1 cellular context compared by ENCODE assay signal in genomic region chr3:126179825-126180476, GRCh38.
TF ChIP-seq lines count a peak whose summit lies in the region.

No MANE protein-coding gene starts in this region.

TF ChIP-seq in HepG2, 621 proteins besides CTCF, POLR2A, EP300 and RAD21 (continued from another document):
- TF ChIP-seq ZBED4 (CRISPR knock-in tag; IDR thresholded peaks at IDR 0.05; ENCODE audit: borderline replicate concordance) (peak; percentile 34; the same call in 1 of the 2 replicates), USF2 (IDR thresholded peaks at IDR 0.05; ENCODE audit: low read depth, low read length) (0 out of 2 replicates have a peak, but pooled peaks have one; percentile 5), USF2 (CRISPR knock-in tag; IDR thresholded peaks at IDR 0.05; ENCODE audit: borderline replicate concordance) (no peak), XRCC5 (optimal IDR thresholded peaks at IDR 0.05; ENCODE audit: low read length) (peak; percentile 12), ZNF335 (CRISPR knock-in tag; IDR thresholded peaks at IDR 0.05) (0 out of 2 replicates have a peak, but pooled peaks have one; percentile 41), SIN3A (IDR thresholded peaks at IDR 0.05; ENCODE audit: borderline replicate concordance, low read depth, low read length) (peak; percentile 62; the same call in 1 of the 2 replicates), HNRNPLL (IDR thresholded peaks at IDR 0.05; ENCODE audit: low read depth, low read length, poor library complexity, severe bottlenecking) (peak; percentile 82), ZNF451 (CRISPR knock-in tag; IDR thresholded peaks at IDR 0.05) (0 out of 2 replicates have a peak, but pooled peaks have one; percentile 1), MTA1 (CRISPR knock-in tag; IDR thresholded peaks at IDR 0.05; ENCODE audit: borderline replicate concordance) (peak; percentile 10; the same call in 1 of the 2 replicates), KLF6 (CRISPR knock-in tag; IDR thresholded peaks at IDR 0.05) (0 out of 2 replicates have a peak, but pooled peaks have one; percentile 29), MED8 (CRISPR knock-in tag; IDR thresholded peaks at IDR 0.05; ENCODE audit: insufficient replicate concordance) (peak; percentile 33), IRF2 (CRISPR knock-in tag; IDR thresholded peaks at IDR 0.05) (no peak; the same call in 1 of the 2 replicates), ZMYM2 (CRISPR knock-in tag; IDR thresholded peaks at IDR 0.05) (no peak), MXD3 (CRISPR knock-in tag; IDR thresholded peaks at IDR 0.05) (0 out of 2 replicates have a peak, but pooled peaks have one; percentile 19), TFDP2 (CRISPR knock-in tag; IDR thresholded peaks at IDR 0.05) (peak; percentile 14; the same call in 1 of the 2 replicates), ZNF569 (CRISPR knock-in tag; IDR thresholded peaks at IDR 0.05; ENCODE audit: borderline replicate concordance) (0 out of 2 replicates have a peak, but pooled peaks have one; percentile 1)
